8 cellular contexts compared by ENCODE assay signal in the genomic region with DNA sequence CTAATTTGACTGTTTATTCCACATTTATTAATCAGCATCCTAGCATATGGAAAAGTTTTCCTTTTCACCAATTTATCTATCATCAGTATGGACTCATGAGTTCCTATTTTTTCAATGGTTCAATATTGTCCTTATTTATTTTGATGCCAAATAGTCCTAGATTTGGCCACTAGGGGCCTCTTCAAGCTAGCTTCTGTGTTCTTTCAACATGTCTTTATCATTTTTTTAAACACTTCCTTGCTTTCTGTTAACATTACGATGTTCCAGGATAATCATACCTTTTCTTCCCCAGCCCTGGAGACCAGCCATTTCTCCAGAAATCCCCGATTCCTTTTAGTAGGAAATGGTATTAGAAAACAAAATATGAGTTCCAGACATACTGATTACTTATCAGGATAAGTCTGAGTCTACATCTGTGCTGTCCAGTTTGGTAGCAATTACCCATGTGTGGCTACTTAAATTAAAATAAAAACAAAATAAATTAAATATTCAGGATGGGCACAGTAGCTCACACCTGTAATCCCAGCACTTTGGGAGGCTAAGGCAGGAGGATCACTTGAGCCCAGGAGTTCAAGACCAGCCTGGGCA.
DNase-seq lines count a peak whose midpoint lies in the region; ATAC-seq and TF ChIP-seq lines count a peak whose summit lies in the region.

No MANE protein-coding gene starts in this region.

- no peaks in the 10 kb centered on the region for H3K9me3 Mint-ChIP-seq in activated T-helper 1 cell treated with anti-CD3 and anti-CD28 coated beads, Interleukin-12 subunit alpha, Interleukin-12 subunit beta, Interleukin-2, Interleukin-4 antibody, amounts not matched to agents 30 ng/mL and 10 ng/mL and 1 ng/mL, durations not matched to agents 14 hours and 24 hours and 36 hours
- no peaks in the 10 kb centered on the region for H3K9me3 Mint-ChIP-seq in activated CD4-positive, alpha-beta T cell treated with anti-CD3 and anti-CD28 coated beads, Interleukin-2, amount 10 ng/mL, durations not matched to agents 24 days and 14 days

- DNase-seq in Ammon's horn (ENCODE audit: low spot score) = peak; percentile 6
- DNase-seq in NCI-H446 treated with DMSO at 0.1 percent for 48 hours (lab: John Stamatoyannopoulos, UW) = peak; percentile 15
- peak; percentile 28 to 66 for DNase-seq in dermis microvascular lymphatic vessel endothelial cell (ENCODE audit: low read depth in 2 of 2)
- DNase-seq in osteoblast (ENCODE audit: insufficient read length, low spot score, missing footprints) = peak; percentile 46
- DNase-seq in activated T-helper 1 cell treated with anti-CD3 and anti-CD28 coated beads, Interleukin-12 subunit alpha, Interleukin-12 subunit beta, Interleukin-2, Interleukin-4 antibody, amounts not matched to agents 30 ng/mL and 10 ng/mL and 1 ng/mL, durations not matched to agents 14 hours and 24 hours and 36 hours (ENCODE audit: low spot score) = no peak
- DNase-seq in activated CD4-positive, alpha-beta T cell treated with anti-CD3 and anti-CD28 coated beads, Interleukin-2, amount 10 ng/mL, durations not matched to agents 24 days and 14 days = no peak

- ATAC-seq in GM18519 (IDR thresholded peaks at IDR 0.05; ENCODE audit: low FRiP score, unreplicated experiment) (peak; percentile 88), HG02973 (IDR thresholded peaks at IDR 0.05; ENCODE audit: unreplicated experiment) (peak; percentile 79)

- peaks cover 2% of the 10 kb centered on the region for H3K27me3 Mint-ChIP-seq in activated T-helper 1 cell treated with anti-CD3 and anti-CD28 coated beads, Interleukin-12 subunit alpha, Interleukin-12 subunit beta, Interleukin-2, Interleukin-4 antibody, amounts not matched to agents 30 ng/mL and 10 ng/mL and 1 ng/mL, durations not matched to agents 14 hours and 24 hours and 36 hours (ENCODE audit: insufficient read depth)
- H3K27me3 Mint-ChIP-seq in activated CD4-positive, alpha-beta T cell treated with anti-CD3 and anti-CD28 coated beads, Interleukin-2, amount 10 ng/mL, durations not matched to agents 24 days and 14 days = no peaks in the 10 kb centered on the region

- peak overlapping the region; percentile 78 for H2AFZ ChIP-seq in osteoblast (ENCODE audit: low read length)

- peak overlapping the region; percentile 89 for H3K4me2 ChIP-seq in osteoblast (ENCODE audit: insufficient read depth, low read length)

- no peaks in the 10 kb centered on the region for H3K36me3 Mint-ChIP-seq in activated T-helper 1 cell treated with anti-CD3 and anti-CD28 coated beads, Interleukin-12 subunit alpha, Interleukin-12 subunit beta, Interleukin-2, Interleukin-4 antibody, amounts not matched to agents 30 ng/mL and 10 ng/mL and 1 ng/mL, durations not matched to agents 14 hours and 24 hours and 36 hours (ENCODE audit: low read depth)
- no peaks in the 10 kb centered on the region for H3K36me3 Mint-ChIP-seq in activated CD4-positive, alpha-beta T cell treated with anti-CD3 and anti-CD28 coated beads, Interleukin-2, amount 10 ng/mL, durations not matched to agents 24 days and 14 days (ENCODE audit: low read depth)

- no peaks in the 10 kb centered on the region for H3K4me1 Mint-ChIP-seq in activated T-helper 1 cell treated with anti-CD3 and anti-CD28 coated beads, Interleukin-12 subunit alpha, Interleukin-12 subunit beta, Interleukin-2, Interleukin-4 antibody, amounts not matched to agents 30 ng/mL and 10 ng/mL and 1 ng/mL, durations not matched to agents 14 hours and 24 hours and 36 hours (ENCODE audit: low read depth)
- H3K4me1 Mint-ChIP-seq in activated CD4-positive, alpha-beta T cell treated with anti-CD3 and anti-CD28 coated beads, Interleukin-2, amount 10 ng/mL, durations not matched to agents 24 days and 14 days = no peaks in the 10 kb centered on the region

- intact Hi-C loops in activated T-helper 1 cell treated with anti-CD3 and anti-CD28 coated beads, Interleukin-12 subunit alpha, Interleukin-12 subunit beta, Interleukin-2, Interleukin-4 antibody, amounts not matched to agents 30 ng/mL and 10 ng/mL and 1 ng/mL, durations not matched to agents 14 hours and 24 hours and 36 hours (cut with micrococcal nuclease) = loop anchor here (1.0 to 5.0 kb wide), 2 partner anchors 96 to 122 kb away; no protein-coding TSS in a partner anchor
- intact Hi-C loops in activated CD4-positive, alpha-beta T cell treated with anti-CD3 and anti-CD28 coated beads, Interleukin-2, amount 10 ng/mL, durations not matched to agents 24 days and 14 days (cut with micrococcal nuclease) = loop anchor here (2.0 kb wide), 1 partner anchor 122 kb away; no protein-coding TSS in a partner anchor

- H3K4me3 ChIP-seq in osteoblast (ENCODE audit: insufficient read depth, low read length) = peak overlapping the region; percentile 59

- no peaks in the 10 kb centered on the region for H3K36me3 ChIP-seq in osteoblast (ENCODE audit: insufficient read depth, low read length)

- H3K27ac Mint-ChIP-seq in activated T-helper 1 cell treated with anti-CD3 and anti-CD28 coated beads, Interleukin-12 subunit alpha, Interleukin-12 subunit beta, Interleukin-2, Interleukin-4 antibody, amounts not matched to agents 30 ng/mL and 10 ng/mL and 1 ng/mL, durations not matched to agents 14 hours and 24 hours and 36 hours = no peak overlapping the region
- no peak overlapping the region for H3K27ac Mint-ChIP-seq in activated CD4-positive, alpha-beta T cell treated with anti-CD3 and anti-CD28 coated beads, Interleukin-2, amount 10 ng/mL, durations not matched to agents 24 days and 14 days

- H3K27ac ChIP-seq in osteoblast (ENCODE audit: low read depth, low read length) = no peak overlapping the region

- TF ChIP-seq CTCF in osteoblast (IDR thresholded peaks at IDR 0.05; ENCODE audit: extremely low read depth, low read depth, low read length) = peak; percentile 80

- no peak overlapping the region for H3K4me3 Mint-ChIP-seq in activated T-helper 1 cell treated with anti-CD3 and anti-CD28 coated beads, Interleukin-12 subunit alpha, Interleukin-12 subunit beta, Interleukin-2, Interleukin-4 antibody, amounts not matched to agents 30 ng/mL and 10 ng/mL and 1 ng/mL, durations not matched to agents 14 hours and 24 hours and 36 hours
- no peak overlapping the region for H3K4me3 Mint-ChIP-seq in activated CD4-positive, alpha-beta T cell treated with anti-CD3 and anti-CD28 coated beads, Interleukin-2, amount 10 ng/mL, durations not matched to agents 24 days and 14 days

- H3K9me3 ChIP-seq in osteoblast (ENCODE audit: low read depth, low read length) = no peaks in the 10 kb centered on the region

- no peaks in the 10 kb centered on the region for H4K20me1 ChIP-seq in osteoblast (ENCODE audit: insufficient read depth, low read length)

- H3K4me1 ChIP-seq in osteoblast (ENCODE audit: insufficient read depth, low read length) = no peaks in the 10 kb centered on the region

- H3K27me3 ChIP-seq in osteoblast (ENCODE audit: insufficient read depth, low read length) = no peaks in the 10 kb centered on the region

- H3K79me2 ChIP-seq in osteoblast (ENCODE audit: insufficient read depth, low read length) = no peaks in the 10 kb centered on the region

Comparison
In these comparisons a context has a peak if more than half of its experiments do, and no peak if none do; other contexts are left out.
1. DNase-seq: peak in Ammon's horn (single experiment), NCI-H446 treated with DMSO at 0.1 percent for 48 hours (single experiment), dermis microvascular lymphatic vessel endothelial cell (2 of 2) and osteoblast (single experiment); none in activated T-helper 1 cell treated with anti-CD3 and anti-CD28 coated beads, Interleukin-12 subunit alpha, Interleukin-12 subunit beta, Interleukin-2, Interleukin-4 antibody, amounts not matched to agents 30 ng/mL and 10 ng/mL and 1 ng/mL, durations not matched to agents 14 hours and 24 hours and 36 hours (single experiment) and activated CD4-positive, alpha-beta T cell treated with anti-CD3 and anti-CD28 coated beads, Interleukin-2, amount 10 ng/mL, durations not matched to agents 24 days and 14 days (single experiment).